In genomic region chr16:78764478-78764877, GRCh38 we compare ENCODE assay signal across 15 cellular contexts.
A peak's percentile ranks its signal among the peaks of the same experiment; 100 is the strongest.
DNase-seq lines count a peak whose midpoint lies in the region; ATAC-seq and TF ChIP-seq lines count a peak whose summit lies in the region.
"Had no signal": no experiment of that assay in that cellular context is flagged by ENCODE, and none has a peak within 500 bp of the region (broad histone marks: within the 10 kb centered on the region; RNA-seq: fewer than 3 reads in every experiment).

No MANE protein-coding gene starts in this region.

- ATAC-seq in T-helper 17 cell (no peak), right lobe of liver (no peak), GM19455 (IDR thresholded peaks at IDR 0.05; ENCODE audit: unreplicated experiment) (no peak)

- DNase-seq in T-helper 17 cell (no peak), right lobe of liver (no peak), testis (no peak), HuH-7 (ENCODE audit: low spot score) (no peak)
- DNase-seq: C1 segment of cervical spinal cord; Calu3; CD4-positive, alpha-beta memory T cell; COR-L47; DMS79 treated with DMSO at 0.1 percent for 48 hours; GF-D8; GOT3; HFFc6 had no signal

- H3K27me3 ChIP-seq in right lobe of liver (no peaks in the 10 kb centered on the region), testis (no peaks in the 10 kb centered on the region)

- H3K36me3 ChIP-seq in right lobe of liver (no peaks in the 10 kb centered on the region), testis (ENCODE audit: low read depth, missing control alignments) (no peaks in the 10 kb centered on the region)
- H3K36me3 ChIP-seq: HAP-1 had no signal

- peaks cover 17% of the 10 kb centered on the region for H3K4me1 Mint-ChIP-seq in T-helper 17 cell
- H3K4me1 Mint-ChIP-seq in dendritic cell treated with granulocyte-macrophage colony-stimulating factor and Interleukin-4, amounts not matched to agents 40 ng/mL and 50 ng/mL, for 4 days (ENCODE audit: low read depth) = no peaks in the 10 kb centered on the region

- WGBS in right lobe of liver (ENCODE audit: insufficient coverage, low coverage, low lambda C conversion rate, missing lambda C conversion rate) = 77% methylated on average over 4 of the region's 4 CpGs
- WGBS in testis, 2 donors = 92 to 99% methylated on average over 4 of the region's 4 CpGs

- H3K4me3 ChIP-seq in right lobe of liver = no peak overlapping the region
- no peak overlapping the region for H3K4me3 ChIP-seq in testis
- H3K4me3 ChIP-seq: HAP-1 had no signal

- TF ChIP-seq CTCF in right lobe of liver (IDR thresholded peaks at IDR 0.05) (no peak), testis (IDR thresholded peaks at IDR 0.05) (no peak)

- no peak overlapping the region for H3K4me3 Mint-ChIP-seq in T-helper 17 cell
- H3K4me3 Mint-ChIP-seq in dendritic cell treated with granulocyte-macrophage colony-stimulating factor and Interleukin-4, amounts not matched to agents 40 ng/mL and 50 ng/mL, for 4 days = no peak overlapping the region
- H3K4me3 Mint-ChIP-seq: HFFc6 had no signal

- TF ChIP-seq POLR2A in right lobe of liver (IDR thresholded peaks at IDR 0.05) (no peak), testis (IDR thresholded peaks at IDR 0.05) (no peak)

- H3K36me3 Mint-ChIP-seq in T-helper 17 cell (ENCODE audit: low read depth) = no peaks in the 10 kb centered on the region
- H3K36me3 Mint-ChIP-seq in dendritic cell treated with granulocyte-macrophage colony-stimulating factor and Interleukin-4, amounts not matched to agents 40 ng/mL and 50 ng/mL, for 4 days (ENCODE audit: low read depth) = no peaks in the 10 kb centered on the region
- H3K36me3 Mint-ChIP-seq: CD4-positive, alpha-beta memory T cell had no signal

- H3K27ac Mint-ChIP-seq in T-helper 17 cell = peak overlapping the region; percentile 89
- H3K27ac Mint-ChIP-seq in dendritic cell treated with granulocyte-macrophage colony-stimulating factor and Interleukin-4, amounts not matched to agents 40 ng/mL and 50 ng/mL, for 4 days = peak overlapping the region; percentile 35
- H3K27ac Mint-ChIP-seq: HFFc6 had no signal

- H3K9me3 ChIP-seq in T-helper 17 cell (ENCODE audit: control insufficient read depth, low read length, poor library complexity, severe bottlenecking) (no peaks in the 10 kb centered on the region), right lobe of liver (no peaks in the 10 kb centered on the region), testis (no peaks in the 10 kb centered on the region)
- H3K9me3 ChIP-seq: HAP-1 had no signal

- H3K9me3 Mint-ChIP-seq in dendritic cell treated with granulocyte-macrophage colony-stimulating factor and Interleukin-4, amounts not matched to agents 40 ng/mL and 50 ng/mL, for 4 days = no peaks in the 10 kb centered on the region
- H3K9me3 Mint-ChIP-seq: CD4-positive, alpha-beta memory T cell had no signal

- H3K27ac ChIP-seq in right lobe of liver (peak overlapping the region; percentile 33 to 67 (median 57)), testis (no peak overlapping the region)

- H3K4me1 ChIP-seq in right lobe of liver = peaks cover 0 to 5% (median 0%) of the 10 kb centered on the region in 4 donors
- no peaks in the 10 kb centered on the region for H3K4me1 ChIP-seq in testis
- H3K4me1 ChIP-seq: HAP-1 had no signal

- no peaks in the 10 kb centered on the region for H3K27me3 Mint-ChIP-seq in T-helper 17 cell
- no peaks in the 10 kb centered on the region for H3K27me3 Mint-ChIP-seq in dendritic cell treated with granulocyte-macrophage colony-stimulating factor and Interleukin-4, amounts not matched to agents 40 ng/mL and 50 ng/mL, for 4 days
- H3K27me3 Mint-ChIP-seq: CD4-positive, alpha-beta memory T cell had no signal

- intact Hi-C loops in dendritic cell treated with granulocyte-macrophage colony-stimulating factor and Interleukin-4, amounts not matched to agents 40 ng/mL and 50 ng/mL, for 4 days (cut with micrococcal nuclease) = no loop called here
- intact Hi-C loops in right lobe of liver (cut with DNase I) = loop anchor here (10.0 kb wide), 1 partner anchor 260 kb away; no protein-coding TSS in a partner anchor
- intact Hi-C loops in testis (cut with DNase I; ENCODE audit: low total_unique reads) = no loop called here

Comparison
In these comparisons a context has a peak if more than half of its experiments do, and no peak if none do; other contexts are left out.
1. H3K27ac ChIP-seq: peak in right lobe of liver (3 of 3); none in testis (0 of 2).
2. intact Hi-C loops: an anchor here in right lobe of liver (10.0 kb wide); none called in dendritic cell treated with granulocyte-macrophage colony-stimulating factor and Interleukin-4, amounts not matched to agents 40 ng/mL and 50 ng/mL, for 4 days and testis.